36 cellular contexts compared by ENCODE assay signal in the genomic region with DNA sequence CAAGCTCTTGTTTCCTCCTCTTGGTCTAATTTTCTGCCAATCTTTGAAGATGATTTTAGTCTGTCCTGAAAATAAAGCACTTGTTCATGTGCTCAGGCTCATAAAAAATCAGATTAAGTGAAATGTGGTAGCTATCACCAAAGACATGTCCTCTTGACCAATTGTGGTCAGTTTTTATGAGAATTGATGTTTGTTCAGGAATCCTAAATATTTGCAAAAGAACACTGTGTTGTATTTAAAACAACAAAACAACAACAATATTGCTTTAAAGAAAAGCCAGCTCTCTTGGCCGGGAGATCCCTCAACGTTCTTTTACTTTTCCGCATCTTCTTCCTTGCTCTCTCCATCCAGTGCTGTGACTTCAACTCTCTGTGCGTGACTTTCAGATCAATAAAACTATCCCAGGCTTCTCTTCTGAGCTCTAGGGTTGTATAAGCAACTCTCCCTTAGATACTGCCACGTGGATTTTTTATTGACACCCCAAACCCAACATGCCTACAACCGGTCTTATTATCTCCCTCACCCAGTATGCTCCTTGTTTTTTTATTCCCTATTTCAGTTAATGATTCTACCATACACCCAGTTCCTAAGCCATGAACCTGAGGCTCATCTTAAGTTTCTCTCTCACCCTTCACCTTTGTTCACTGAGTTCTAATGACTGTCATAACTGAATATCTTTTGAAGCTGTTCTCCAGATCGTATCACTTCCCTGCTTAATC.
"Had no signal": no experiment of that assay in that cellular context is flagged by ENCODE, and none has a peak within 500 bp of the region (broad histone marks: within the 10 kb centered on the region; RNA-seq: fewer than 3 reads in every experiment).

No MANE protein-coding gene starts in this region.

- H3K9me3 ChIP-seq: MG63 had no signal

- ATAC-seq: activated CD8-positive, alpha-beta memory T cell treated with anti-CD3 and anti-CD28 coated beads, Interleukin-2, amount 10 ng/mL, durations not matched to agents 7 days and 5 days; activated T-cell treated with anti-CD3 and anti-CD28 coated beads, Interleukin-2, amount 50 U/mL, for 72 hours; activated T-helper 17 cell treated with anti-CD3 and anti-CD28 coated beads, Interleukin-2, amount 50 U/mL, for 72 hours; PC-3 had no signal

- H3K36me3 ChIP-seq: brain microvascular endothelial cell, MG63 had no signal

- H3K27ac ChIP-seq: brain microvascular endothelial cell, RWPE1, VCaP had no signal

- H3K27me3 ChIP-seq: brain microvascular endothelial cell, MG63 had no signal

- H3K4me3 ChIP-seq: MG63 had no signal

- DNase-seq: activated CD4-positive, alpha-beta memory T cell treated with anti-CD3 and anti-CD28 coated beads, Interleukin-2, amount 10 ng/mL, durations not matched to agents 7 days and 5 days; activated CD4-positive, alpha-beta T cell treated with anti-CD3 and anti-CD28 coated beads for 1 hour; activated CD4-positive, alpha-beta T cell treated with anti-CD3 and anti-CD28 coated beads for 48 hours; activated CD4-positive, CD25-positive, alpha-beta regulatory T cell; activated CD8-positive, alpha-beta memory T cell treated with anti-CD3 and anti-CD28 coated beads for 24 hours; activated CD8-positive, alpha-beta memory T cell treated with anti-CD3 and anti-CD28 coated beads, Interleukin-2, amount 10 ng/mL, durations not matched to agents 7 days and 5 days; activated CD8-positive, alpha-beta memory T cell treated with anti-CD3 and anti-CD28 coated beads, Interleukin-2, amount 50 U/mL, for 48 hours; activated effector memory CD4-positive, alpha-beta T cell treated with anti-CD3 and anti-CD28 coated beads, Interleukin-2, amount 50 U/mL, for 16 hours; activated naive CD4-positive, alpha-beta T cell; activated naive CD4-positive, alpha-beta T cell treated with anti-CD3 and anti-CD28 coated beads, Interleukin-2, amount 50 U/mL, for 16 hours; activated naive CD8-positive, alpha-beta T cell treated with anti-CD3 and anti-CD28 coated beads for 36 hours; activated T-cell treated with anti-CD3 and anti-CD28 coated beads, Interleukin-2, amount 50 U/mL, for 1 hour; activated T-cell treated with anti-CD3 and anti-CD28 coated beads, Interleukin-2, amount 50 U/mL, for 72 hours; amniotic stem cell; aorta; brain microvascular endothelial cell; central memory CD4-positive, alpha-beta T cell; Karpas-422; KBM-7; MG63; MV-4-11; NCI-H1092; NCI-H1436 treated with DMSO at 0.1 percent for 48 hours; NCI-H1694 treated with DMSO at 0.1 percent for 48 hours; NCI-H2029; NCI-H345; NCI-H524 treated with DMSO at 0.1 percent for 48 hours; PC-3; Right ventricle myocardium superior; SW 1271; T-helper 1 cell; T-helper 2 cell; T-helper 9 cell had no signal
